12 cellular contexts compared by ENCODE assay signal in the genomic region with DNA sequence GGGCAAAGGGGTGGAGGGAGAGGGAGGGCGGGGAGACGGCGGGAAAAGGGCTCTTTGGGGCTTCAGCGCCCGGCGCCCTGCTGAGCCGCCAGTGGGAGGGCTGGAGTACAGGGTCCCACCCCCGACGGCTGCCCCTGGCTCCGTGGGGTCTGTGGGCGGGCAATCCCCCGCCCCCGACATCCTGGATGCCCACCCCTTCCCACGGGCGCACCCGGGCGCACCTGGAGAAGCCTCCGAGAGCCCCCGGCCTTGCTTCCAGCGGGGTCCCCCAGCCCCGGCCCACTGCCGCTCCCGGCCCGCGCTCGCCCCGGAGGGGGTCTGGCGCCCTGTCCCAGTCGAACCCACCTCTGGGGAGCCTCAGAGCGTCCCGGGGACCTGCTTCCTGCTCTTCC. TPM values are rescaled to one million over a fixed set of nuclear protein-coding genes. Genes with fewer than 3 reads are reported as not detected.
DNase-seq lines count a peak whose midpoint lies in the region; ATAC-seq, FAIRE-seq and TF ChIP-seq lines count a peak whose summit lies in the region.
"Had no signal": no experiment of that assay in that cellular context is flagged by ENCODE, and none has a peak within 500 bp of the region (broad histone marks: within the 10 kb centered on the region; RNA-seq: fewer than 3 reads in every experiment).

No MANE protein-coding gene starts in this region.

- H3K4me1 ChIP-seq in ES-I3 (ENCODE audit: insufficient read depth, low read length) (peaks cover 15% of the 10 kb centered on the region; the same call in 1 of the 2 replicates), Karpas-422 (ENCODE audit: low read length) (peaks cover 30% of the 10 kb centered on the region), H1 (replicated peaks in 1 of 4; ENCODE audit: control insufficient read depth in 3 of 4, insufficient read depth in 4 of 4, low read length in 3 of 4) (peaks cover 3 to 18% (median 16%) of the 10 kb centered on the region in 4 experiments), prostate gland (replicated peaks) (peaks cover 9% of the 10 kb centered on the region)

- ATAC-seq in GM18498 (IDR thresholded peaks at IDR 0.05; ENCODE audit: unreplicated experiment) = no peak
- ATAC-seq: activated CD8-positive, alpha-beta T cell treated with anti-CD3 and anti-CD28 coated beads, Interleukin-2, amount 10 ng/mL, durations not matched to agents 7 days and 5 days had no signal

- H3K23ac ChIP-seq in H1 (ENCODE audit: insufficient read length) = no peak overlapping the region

- H2BK120ac ChIP-seq in H1 (replicated peaks; ENCODE audit: low read depth, low read length) = no peak overlapping the region

- no peak overlapping the region for H4K5ac ChIP-seq in H1 (ENCODE audit: insufficient read length, low read depth, low read length)

- H3K9me2 ChIP-seq in Karpas-422 (replicated peaks; ENCODE audit: insufficient read depth, low read length) = no peaks in the 10 kb centered on the region

- no peaks in the 10 kb centered on the region for H3K27me3 ChIP-seq in Karpas-422 (ENCODE audit: low read length)
- H3K27me3 ChIP-seq in H1 (replicated peaks in 1 of 4; ENCODE audit: control insufficient read depth in 3 of 4, extremely low read depth in 1 of 4, insufficient read depth in 3 of 4, low read length in 3 of 4) = peaks cover 19 to 49% (median 40%) of the 10 kb centered on the region in 4 experiments
- peaks cover 6% of the 10 kb centered on the region for H3K27me3 ChIP-seq in prostate gland (replicated peaks; ENCODE audit: insufficient read depth)

- H3K27ac ChIP-seq in Karpas-422 (ENCODE audit: low read length) = no peak overlapping the region
- no peak overlapping the region for H3K27ac ChIP-seq in H1 (ENCODE audit: low read depth, low read length)
- H3K27ac ChIP-seq in prostate gland = no peak overlapping the region

- no CpG with 5 or more reads among the region's 31 CpGs for WGBS in H1 (ENCODE audit: extremely low coverage in 1 of 2, insufficient coverage in 1 of 2, insufficient read length in 1 of 2, insufficient replicate concordance in 2 of 2, low coverage in 1 of 2, low lambda C conversion rate in 2 of 2, missing lambda C conversion rate in 1 of 2), 2 experiments
- WGBS in prostate gland = 3% methylated on average over 28 of the region's 31 CpGs

- no peak for TF ChIP-seq CTCF in H1 (IDR thresholded peaks at IDR 0.05; ENCODE audit: control extremely low read depth in 1 of 3, insufficient read depth in 1 of 3, low read depth in 1 of 3, low read length in 3 of 3)
- TF ChIP-seq CTCF in prostate gland (IDR thresholded peaks at IDR 0.05) = no peak

- no peak overlapping the region for H3K18ac ChIP-seq in H1 (ENCODE audit: extremely low read depth, low read length)

- H3K4ac ChIP-seq in H1 (replicated peaks; ENCODE audit: insufficient read length, low read depth, low read length) = no peak overlapping the region

- H3K79me2 ChIP-seq in Karpas-422 (ENCODE audit: low read length) (no peaks in the 10 kb centered on the region), H1 (ENCODE audit: control insufficient read depth in 1 of 2, insufficient read depth in 2 of 2, low read length in 2 of 2) (no peaks in the 10 kb centered on the region)

- H2BK12ac ChIP-seq in H1 (ENCODE audit: low read depth, low read length) = no peak overlapping the region

- no peak for DNase-seq in Karpas-422
- DNase-seq in H1 (ENCODE audit: low read depth in 1 of 2, low spot score in 2 of 2) = peak in 1 of 2 experiments; percentile 63
- no peak for DNase-seq in prostate gland (ENCODE audit: low spot score)
- no peak for DNase-seq in nucleus accumbens (lab: John Stamatoyannopoulos, UW)
- DNase-seq in RCC 7860 (ENCODE audit: low spot score) = no peak
- no peak for DNase-seq in activated CD4-positive, alpha-beta T cell treated with anti-CD3 and anti-CD28 coated beads, Interleukin-2, amount 50 U/mL, for 4 hours
- DNase-seq: activated CD8-positive, alpha-beta T cell treated with anti-CD3 and anti-CD28 coated beads, Interleukin-2, amount 10 ng/mL, durations not matched to agents 7 days and 5 days; HFFc6; NCI-H1694; SIG-M5 had no signal

- H3K4me3 ChIP-seq in Karpas-422 (ENCODE audit: low read length) (peak overlapping the region; percentile 57; the same call in 1 of the 2 replicates), H1 (ENCODE audit: extremely low read depth in 1 of 4, insufficient read depth in 2 of 4, low read depth in 3 of 4, low read length in 4 of 4) (peak overlapping the region; percentile 17 to 62 (median 38); a peak in 7 of 8 replicates), prostate gland (peak overlapping the region; percentile 21 to 47)

- no peak overlapping the region for H2AFZ ChIP-seq in Karpas-422 (ENCODE audit: low read length)
- no peak overlapping the region for H2AFZ ChIP-seq in H1 (ENCODE audit: low read length)

- no peak overlapping the region for H2AK5ac ChIP-seq in H1 (ENCODE audit: low read depth, low read length)

- peak overlapping the region; percentile 58 for H3K4me2 ChIP-seq in Karpas-422 (ENCODE audit: low read depth, low read length, poor library complexity, severe bottlenecking)
- H3K4me2 ChIP-seq in H1 (ENCODE audit: insufficient read depth in 1 of 2, low read depth in 2 of 2, low read length in 2 of 2) = peak overlapping the region; percentile 69 to 95

- no peak overlapping the region for H2BK15ac ChIP-seq in H1 (ENCODE audit: low read length)

- TF ChIP-seq POLR2A in H1 (IDR thresholded peaks at IDR 0.05; ENCODE audit: control extremely low read depth in 1 of 2, low read depth in 2 of 2, low read length in 2 of 2) = no peak
- TF ChIP-seq POLR2A in prostate gland (IDR thresholded peaks at IDR 0.05) = no peak

- no peak overlapping the region for H2BK5ac ChIP-seq in H1 (ENCODE audit: low read depth, low read length)

- H3K9ac ChIP-seq in ES-I3 (ENCODE audit: low read depth, low read length) (peak overlapping the region; percentile 60; the same call in 1 of the 2 replicates), Karpas-422 (ENCODE audit: low read length) (0 out of 2 replicates have a peak overlapping the region, but pooled peaks have one; percentile 27), H1 (replicated peaks in 1 of 4; ENCODE audit: extremely low read depth in 1 of 4, low read depth in 3 of 4, low read length in 3 of 4) (no peak overlapping the region)

- no peak for FAIRE-seq in H1 (lab: Jason Lieb, UNC)
- FAIRE-seq in RCC 7860 (lab: Jason Lieb, UNC) = no peak

- H3K9me3 ChIP-seq in ES-I3 (ENCODE audit: control insufficient read depth, insufficient read depth, low read length) (no peaks in the 10 kb centered on the region; the same call in 1 of the 2 replicates), Karpas-422 (ENCODE audit: low read length) (no peaks in the 10 kb centered on the region), H1 (ENCODE audit: insufficient read depth in 2 of 2, low read depth in 1 of 2, low read length in 1 of 2) (no peaks in the 10 kb centered on the region; a peak in 1 of 4 replicates), prostate gland (no peaks in the 10 kb centered on the region)

- H3K36me3 ChIP-seq in ES-I3 (ENCODE audit: insufficient read depth, low read length) = no peaks in the 10 kb centered on the region
- no peaks in the 10 kb centered on the region for H3K36me3 ChIP-seq in Karpas-422 (ENCODE audit: insufficient read depth, low read length)
- no peaks in the 10 kb centered on the region for H3K36me3 ChIP-seq in H1 (ENCODE audit: control insufficient read depth in 2 of 4, insufficient read depth in 4 of 4, low read length in 3 of 4)
- no peaks in the 10 kb centered on the region for H3K36me3 ChIP-seq in prostate gland

- H3K14ac ChIP-seq in H1 (ENCODE audit: insufficient read length) = no peak overlapping the region

- peaks cover 30% of the 10 kb centered on the region for H3K23me2 ChIP-seq in H1 (ENCODE audit: low read depth, low read length)

- CTCF ChIA-PET in H1 (lab: Charles Lee; ENCODE audit: partially characterized antibody) = interaction anchor here (0.9 to 7.7 kb wide), 12 partner anchors 8 to 309 kb away, joined by 3 to 124 read pairs (median 6); a partner anchor contains a TSS

- H4K20me1 ChIP-seq in Karpas-422 (ENCODE audit: insufficient read depth, low read depth, low read length) (peaks cover 12% of the 10 kb centered on the region), H1 (replicated peaks in 1 of 2; ENCODE audit: control insufficient read depth in 1 of 2, insufficient read depth in 2 of 2, low read length in 2 of 2) (peaks cover 1 to 14% of the 10 kb centered on the region in 2 experiments)

- intact Hi-C loops in prostate gland (cut with DNase I) = loop anchor here (5.0 kb wide), 1 partner anchor 146 kb away; no protein-coding TSS in a partner anchor

- TF ChIP-seq RAD21 in H1 (IDR thresholded peaks at IDR 0.05 in 1 of 2, conservative IDR thresholded peaks at IDR 0.05 in 1 of 2; ENCODE audit: low read depth in 2 of 2, low read length in 2 of 2) = no peak

- no peak overlapping the region for H4K8ac ChIP-seq in H1 (ENCODE audit: extremely low read depth, insufficient read depth, low read length)

- H3K79me1 ChIP-seq in H1 (ENCODE audit: low read depth, low read length) = no peaks in the 10 kb centered on the region

- no peak overlapping the region for H2BK20ac ChIP-seq in H1 (ENCODE audit: low read length)

- no peak overlapping the region for H3K56ac ChIP-seq in H1 (replicated peaks; ENCODE audit: insufficient read length, low read depth, low read length)

- POLR2A ChIA-PET in H1 (lab: Charles Lee; ENCODE audit: partially characterized antibody) = interaction anchor here (1.0 to 4.9 kb wide), 4 partner anchors 11 to 271 kb away, joined by 3 to 35 read pairs (median 6); a partner anchor contains a TSS

- TF ChIP-seq EP300 in H1 (IDR thresholded peaks at IDR 0.05; ENCODE audit: borderline replicate concordance in 1 of 2, low read depth in 2 of 2, low read length in 2 of 2) = no peak

- H4K91ac ChIP-seq in H1 (replicated peaks; ENCODE audit: insufficient read length, low read length) = no peak overlapping the region

RNA-seq across cellular contexts. Expression of a gene that starts 0.4 kb away (rescaled TPM):
- not detected in 2 replicates for total RNA-seq in Karpas-422 (2014; rRNA removed; shearing (Covaris generic); ENCODE audit: low replicate concordance)
- 0.63 and 1.1 TPM in 2 replicates for total RNA-seq in H1 (2021; fragmentation: NEBNext Ultra II Directional; extraction: Animal tissue kit (Norgen Biotek cat#: 25700))
- 1.3 and 2.2 TPM in 2 replicates for polyA plus RNA-seq in H1 (2011; rRNA removed)
- 0.98 TPM for polyA plus RNA-seq in H1 (2011; cell fraction: cytosol; rRNA removed)
- 1.1 TPM for polyA plus RNA-seq in H1 (2011; cell fraction: nucleus; rRNA removed)
- polyA plus RNA-seq in H1 (2012, experiment 1 of 2) = 0.30 to 1.0 TPM (median 0.96 TPM) in 4 replicates
- 0.66 TPM for polyA plus RNA-seq in H1 (2012, experiment 2 of 2)
- polyA plus RNA-seq in H1 (2013, experiment 1 of 2) = 0.73 TPM
- 0.68 TPM for polyA plus RNA-seq in H1 (2013, experiment 2 of 2)
- 1.6 and 1.9 TPM in 2 replicates for polyA minus RNA-seq in H1 (2011; rRNA and poly(A)+ RNA removed)
- not detected for polyA minus RNA-seq in H1 (2011; cell fraction: cytosol; rRNA and poly(A)+ RNA removed)
- polyA minus RNA-seq in H1 (2011; cell fraction: nucleus; rRNA and poly(A)+ RNA removed) = 1.1 TPM
- total RNA-seq in prostate gland = 1 to 10 TPM in 1 of 2 donors, not detected in 1; 2.8 TPM
- total RNA-seq: HFFc6 had no signal

RNA-seq across cellular contexts. Expression of a gene that starts 9.7 kb away (rescaled TPM):
- total RNA-seq in Karpas-422 (2014; rRNA removed; shearing (Covaris generic); ENCODE audit: low replicate concordance) = 6.9 and 21.9 TPM in 2 replicates
- total RNA-seq in H1 (2021; fragmentation: NEBNext Ultra II Directional; extraction: Animal tissue kit (Norgen Biotek cat#: 25700)) = 309 and 338 TPM in 2 replicates
- polyA plus RNA-seq in H1 (2011; rRNA removed) = 606 and 948 TPM in 2 replicates
- 870 TPM for polyA plus RNA-seq in H1 (2011; cell fraction: cytosol; rRNA removed)
- polyA plus RNA-seq in H1 (2011; cell fraction: nucleus; rRNA removed) = 559 TPM
- polyA plus RNA-seq in H1 (2012, experiment 1 of 2) = 605 to 743 TPM (median 671 TPM) in 4 replicates
- 841 TPM for polyA plus RNA-seq in H1 (2012, experiment 2 of 2)
- 949 TPM for polyA plus RNA-seq in H1 (2013, experiment 1 of 2)
- polyA plus RNA-seq in H1 (2013, experiment 2 of 2) = 1,178 TPM
- polyA minus RNA-seq in H1 (2011; rRNA and poly(A)+ RNA removed) = 84.3 and 125 TPM in 2 replicates
- 189 TPM for polyA minus RNA-seq in H1 (2011; cell fraction: cytosol; rRNA and poly(A)+ RNA removed)
- 88.1 TPM for polyA minus RNA-seq in H1 (2011; cell fraction: nucleus; rRNA and poly(A)+ RNA removed)
- total RNA-seq in prostate gland = 100 to 1,000 TPM in 1 of 2 donors, 10 to 100 TPM in 1; 71.6 to 164 TPM

RNA-seq across cellular contexts. Expression of a gene that starts 43.9 kb away (rescaled TPM):
- total RNA-seq in Karpas-422 (2014; rRNA removed; shearing (Covaris generic); ENCODE audit: low replicate concordance) = 59.4 and 106 TPM in 2 replicates
- total RNA-seq in H1 (2021; fragmentation: NEBNext Ultra II Directional; extraction: Animal tissue kit (Norgen Biotek cat#: 25700)) = 84.4 and 88.5 TPM in 2 replicates
- polyA plus RNA-seq in H1 (2011; rRNA removed) = 184 and 262 TPM in 2 replicates
- polyA plus RNA-seq in H1 (2011; cell fraction: cytosol; rRNA removed) = 118 TPM
- polyA plus RNA-seq in H1 (2011; cell fraction: nucleus; rRNA removed) = 335 TPM
- polyA plus RNA-seq in H1 (2012, experiment 1 of 2) = 56.9 to 93.0 TPM (median 85.7 TPM) in 4 replicates
- 72.1 TPM for polyA plus RNA-seq in H1 (2012, experiment 2 of 2)
- polyA plus RNA-seq in H1 (2013, experiment 1 of 2) = 92.3 TPM
- polyA plus RNA-seq in H1 (2013, experiment 2 of 2) = 81.6 TPM
- 58.7 and 67.4 TPM in 2 replicates for polyA minus RNA-seq in H1 (2011; rRNA and poly(A)+ RNA removed)
- 72.8 TPM for polyA minus RNA-seq in H1 (2011; cell fraction: cytosol; rRNA and poly(A)+ RNA removed)
- 103 TPM for polyA minus RNA-seq in H1 (2011; cell fraction: nucleus; rRNA and poly(A)+ RNA removed)
- total RNA-seq in prostate gland = 10 to 100 TPM; 53.6 to 95.0 TPM

Comparison
In these comparisons a context has a peak if more than half of its experiments do, and no peak if none do; other contexts are left out.
1. H3K9ac ChIP-seq: peak in ES-I3 (single experiment) and Karpas-422 (single experiment); none in H1 (0 of 4).
2. Peak in every context shown above with its lines, with median percentiles within 50 percentile points of each other: H3K4me3 ChIP-seq.